8 cellular contexts compared by ENCODE assay signal in genomic region chr7:140397784-140398750, GRCh38. TPM values are rescaled to one million over a fixed set of nuclear protein-coding genes. Genes with fewer than 3 reads are reported as not detected.
A peak's percentile ranks its signal among the peaks of the same experiment; 100 is the strongest.
DNase-seq lines count a peak whose midpoint lies in the region; ATAC-seq and TF ChIP-seq lines count a peak whose summit lies in the region.

A gene with protein sequence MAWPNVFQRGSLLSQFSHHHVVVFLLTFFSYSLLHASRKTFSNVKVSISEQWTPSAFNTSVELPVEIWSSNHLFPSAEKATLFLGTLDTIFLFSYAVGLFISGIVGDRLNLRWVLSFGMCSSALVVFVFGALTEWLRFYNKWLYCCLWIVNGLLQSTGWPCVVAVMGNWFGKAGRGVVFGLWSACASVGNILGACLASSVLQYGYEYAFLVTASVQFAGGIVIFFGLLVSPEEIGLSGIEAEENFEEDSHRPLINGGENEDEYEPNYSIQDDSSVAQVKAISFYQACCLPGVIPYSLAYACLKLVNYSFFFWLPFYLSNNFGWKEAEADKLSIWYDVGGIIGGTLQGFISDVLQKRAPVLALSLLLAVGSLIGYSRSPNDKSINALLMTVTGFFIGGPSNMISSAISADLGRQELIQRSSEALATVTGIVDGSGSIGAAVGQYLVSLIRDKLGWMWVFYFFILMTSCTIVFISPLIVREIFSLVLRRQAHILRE (minus strand): TSS chr7:140398530. CDS start chr7:140382526, 16,004 bp downstream.

- no peaks in the 10 kb centered on the region for H3K4me1 ChIP-seq in neural progenitor cell

- H3K4me1 Mint-ChIP-seq in neural progenitor cell: peaks cover 9% of the 10 kb centered on the region

- peak within 1 kb of the TSS; percentile 74 for H3K9ac ChIP-seq in neural progenitor cell

- TF ChIP-seq CTCF in foreskin fibroblast (IDR thresholded peaks at IDR 0.05; ENCODE audit: low read depth, low read length) (no peak), neural progenitor cell (IDR thresholded peaks at IDR 0.05) (peak; percentile 14)

- peak within 1 kb of the TSS; percentile 61 for H2AFZ ChIP-seq in neural progenitor cell (replicated peaks)

- H3K27ac ChIP-seq in KOPT-K1 (ENCODE audit: low read depth, low read length, poor library complexity, severe bottlenecking) (peak within 1 kb of the TSS; percentile 63), neural progenitor cell (no peak within 1 kb of the TSS)

- H3K36me3 Mint-ChIP-seq in neural progenitor cell: no peaks in the 10 kb centered on the region

- peak within 1 kb of the TSS; percentile 96 for H3K4me3 Mint-ChIP-seq in neural progenitor cell

- DNase-seq in DMS79 (lab: John Stamatoyannopoulos, UW): peak; percentile 55
- DNase-seq in SHP77 (lab: John Stamatoyannopoulos, UW): peak; percentile 71 to 87
- DNase-seq in activated gamma-delta T cell treated with anti-CD3 and anti-CD28 coated beads, Interleukin-2, amount 50 U/mL, for 16 hours (ENCODE audit: low read depth): peak; percentile 77
- peak; percentile 65 to 93 for DNase-seq in foreskin fibroblast
- DNase-seq in neural progenitor cell (ENCODE audit: low spot score): peak; percentile 95
- peak; percentile 61 for DNase-seq in stromal cell of bone marrow (ENCODE audit: low read depth)

- H3K27me3 Mint-ChIP-seq in neural progenitor cell (ENCODE audit: insufficient read depth, low read depth): peaks cover 5% of the 10 kb centered on the region

- H3K79me2 ChIP-seq in neural progenitor cell (ENCODE audit: low read depth): peaks cover 50% of the 10 kb centered on the region

- no peaks in the 10 kb centered on the region for H3K27me3 ChIP-seq in neural progenitor cell

- peak within 1 kb of the TSS; percentile 40 for H3K27ac Mint-ChIP-seq in neural progenitor cell

- H3K36me3 ChIP-seq in KOPT-K1 (ENCODE audit: insufficient read depth, low read length) (no peaks in the 10 kb centered on the region), neural progenitor cell (no peaks in the 10 kb centered on the region)

- H4K20me1 ChIP-seq in neural progenitor cell (ENCODE audit: low read depth): peaks cover 17% of the 10 kb centered on the region

- H3F3A ChIP-seq in neural progenitor cell (ENCODE audit: low read depth): no peaks in the 10 kb centered on the region

- H3K9me3 ChIP-seq in KOPT-K1 (ENCODE audit: insufficient read depth, low read length, poor library complexity, severe bottlenecking) (no peaks in the 10 kb centered on the region), neural progenitor cell (ENCODE audit: low read depth) (no peaks in the 10 kb centered on the region)

- H3K4me3 ChIP-seq in foreskin fibroblast (ENCODE audit: low read depth in 1 of 2, low read length in 2 of 2) (peak within 1 kb of the TSS; percentile 64 to 72), neural progenitor cell (peak within 1 kb of the TSS; percentile 85)

- no peaks in the 10 kb centered on the region for H3K9me3 Mint-ChIP-seq in neural progenitor cell

- ATAC-seq in GM21723 (IDR thresholded peaks at IDR 0.05; ENCODE audit: unreplicated experiment): peak; percentile 99

- peak within 1 kb of the TSS; percentile 86 for H3K4me2 ChIP-seq in neural progenitor cell

RNA-seq across cellular contexts. Expression of the gene that starts here (rescaled TPM):
- total RNA-seq in neural progenitor cell (ENCODE audit: low replicate concordance): 83.4 and 84.7 TPM in 2 replicates
